23 cellular contexts compared by ENCODE assay signal in the genomic region with DNA sequence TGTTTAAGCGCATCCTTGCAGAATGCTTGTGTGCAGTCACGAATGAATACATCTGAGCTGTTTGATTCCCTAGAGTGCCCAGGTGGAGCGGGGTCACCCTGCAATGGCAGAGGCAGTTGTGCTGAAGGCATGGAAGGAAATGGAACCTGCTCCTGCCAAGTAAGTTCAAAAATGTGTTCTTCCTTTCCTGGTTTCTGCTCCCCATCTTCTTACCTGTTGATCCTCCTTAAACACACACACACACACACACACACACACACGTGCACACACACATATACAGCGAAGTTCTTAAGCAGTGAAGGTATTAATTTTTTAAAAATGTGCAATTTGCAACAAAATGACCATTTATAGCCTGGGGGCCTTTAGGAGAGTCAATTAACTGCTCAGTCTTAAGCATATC. TPM values are rescaled to one million over a fixed set of nuclear protein-coding genes. Genes with fewer than 3 reads are reported as not detected.
"Had no signal": no experiment of that assay in that cellular context is flagged by ENCODE, and none has a peak within 500 bp of the region (broad histone marks: within the 10 kb centered on the region; RNA-seq: fewer than 3 reads in every experiment).

No MANE protein-coding gene starts in this region.

- H3K4me3 ChIP-seq: MG63 had no signal

- ATAC-seq: T-cell had no signal

- H3K27ac Mint-ChIP-seq: T-cell; T-helper 1 cell treated with Interleukin-12 subunit alpha and Interleukin-12 subunit beta and Interleukin-4 antibody, amounts not matched to agents 30 μg/mL and 1 μg/mL, for 36 hours had no signal

- H3K9ac ChIP-seq: SK-N-SH had no signal

- H3K9me3 ChIP-seq: MG63, SK-N-SH had no signal

- H3K27me3 ChIP-seq: MG63 had no signal

- H3K4me3 Mint-ChIP-seq: T-cell; T-helper 1 cell treated with Interleukin-12 subunit alpha and Interleukin-12 subunit beta and Interleukin-4 antibody, amounts not matched to agents 30 μg/mL and 1 μg/mL, for 36 hours had no signal

- H3K4me2 ChIP-seq: SK-N-SH had no signal

- H3K4me1 Mint-ChIP-seq: T-cell had no signal

- H3K9me2 ChIP-seq: SK-N-SH had no signal

- DNase-seq: KBM-7, MG63, NCI-H1092, NCI-H1105 treated with DMSO at 0.1 percent for 48 hours, NCI-H1417 treated with DMSO at 0.1 percent for 48 hours, NCI-H146, NCI-H1694 treated with DMSO at 0.1 percent for 48 hours, NCI-H1930, NCI-H2081, NCI-H2107, NCI-H2171 treated with DMSO at 0.1 percent for 48 hours, NCI-H345, NCI-H446 treated with DMSO at 0.1 percent for 48 hours, NCI-H510A treated with DMSO at 0.1 percent for 48 hours, NCI-H526, NCI-H82, Right ventricle myocardium superior, RPMI8226, SK-N-SH, SW 1271, T-cell had no signal

- H3K9me3 Mint-ChIP-seq: T-cell; T-helper 1 cell treated with Interleukin-12 subunit alpha and Interleukin-12 subunit beta and Interleukin-4 antibody, amounts not matched to agents 30 μg/mL and 1 μg/mL, for 36 hours had no signal

- H3K36me3 ChIP-seq: MG63 had no signal

- H3K36me3 Mint-ChIP-seq: T-cell had no signal

RNA-seq across cellular contexts. Expression of a gene that starts 33.3 kb away (rescaled TPM):
- total RNA-seq: SK-MEL-5, T-cell had no signal
- polyA plus RNA-seq: SK-N-SH had no signal
